In genomic region chr6:75308250-75308988, GRCh38 we compare ENCODE assay signal across 17 cellular contexts.
"Had no signal": no experiment of that assay in that cellular context is flagged by ENCODE, and none has a peak within 500 bp of the region (broad histone marks: within the 10 kb centered on the region; RNA-seq: fewer than 3 reads in every experiment).

No MANE protein-coding gene starts in this region.

- H3K9me3 ChIP-seq: tibial artery had no signal

- H3K27ac Mint-ChIP-seq: activated CD4-positive, alpha-beta memory T cell treated with anti-CD3 and anti-CD28 coated beads for 36 hours; activated naive CD4-positive, alpha-beta T cell treated with anti-CD3 and anti-CD28 coated beads for 36 hours; nephron; stimulated activated naive CD8-positive, alpha-beta T cell treated with anti-CD3 and anti-CD28 coated beads, Interleukin-15, Interleukin-2, amounts not matched to agents 100 ng/mL and 50 ng/mL, for 24 hours; T-helper 17 cell had no signal

- H3K36me3 Mint-ChIP-seq: activated CD4-positive, alpha-beta memory T cell treated with anti-CD3 and anti-CD28 coated beads for 36 hours had no signal

- H3K79me2 ChIP-seq: parathyroid adenoma had no signal

- H3K4me3 ChIP-seq: left ventricle myocardium inferior, tibial artery had no signal

- H3K9me3 Mint-ChIP-seq: activated CD4-positive, alpha-beta memory T cell treated with anti-CD3 and anti-CD28 coated beads for 36 hours; activated naive CD4-positive, alpha-beta T cell treated with anti-CD3 and anti-CD28 coated beads for 36 hours; nephron; stimulated activated naive CD8-positive, alpha-beta T cell treated with anti-CD3 and anti-CD28 coated beads, Interleukin-15, Interleukin-2, amounts not matched to agents 100 ng/mL and 50 ng/mL, for 24 hours had no signal

- H3K4me1 ChIP-seq: parathyroid adenoma had no signal

- H3K27ac ChIP-seq: left ventricle myocardium inferior, parathyroid adenoma, tibial artery had no signal

- H3K27me3 ChIP-seq: tibial artery had no signal

- H3K4me3 Mint-ChIP-seq: activated CD4-positive, alpha-beta memory T cell treated with anti-CD3 and anti-CD28 coated beads for 36 hours; activated naive CD4-positive, alpha-beta T cell treated with anti-CD3 and anti-CD28 coated beads for 36 hours; nephron; stimulated activated naive CD8-positive, alpha-beta T cell treated with anti-CD3 and anti-CD28 coated beads, Interleukin-15, Interleukin-2, amounts not matched to agents 100 ng/mL and 50 ng/mL, for 24 hours; T-helper 17 cell had no signal

- ATAC-seq: right cardiac atrium, T-helper 17 cell had no signal

- H3K36me3 ChIP-seq: tibial artery had no signal

- H3K9ac ChIP-seq: parathyroid adenoma had no signal

- DNase-seq: activated CD4-positive, alpha-beta memory T cell treated with anti-CD3 and anti-CD28 coated beads for 36 hours; activated CD4-positive, alpha-beta T cell treated with anti-CD3 and anti-CD28 coated beads for 48 hours; activated naive CD4-positive, alpha-beta T cell treated with anti-CD3 and anti-CD28 coated beads for 36 hours; activated T-cell treated with anti-CD3 and anti-CD28 coated beads, Interleukin-2, amount 50 U/mL, for 48 hours; amygdala; erythroblast; foreskin fibroblast; left ventricle myocardium inferior; nucleus accumbens; right cardiac atrium; stimulated activated CD4-positive, alpha-beta T cell treated with anti-CD3 and anti-CD28 coated beads, Interleukin-12 subunit alpha, Interleukin-12 subunit beta, amount 100 ng/mL, for 4 hours; stimulated activated CD4-positive, alpha-beta T cell treated with anti-CD3 and anti-CD28 coated beads, Interleukin-4, amount 100 ng/mL, for 4 hours; T-helper 17 cell; tibial artery had no signal

- H2AFZ ChIP-seq: parathyroid adenoma had no signal
